Comparison of ENCODE assay signal across 8 cellular contexts in the genomic region with DNA sequence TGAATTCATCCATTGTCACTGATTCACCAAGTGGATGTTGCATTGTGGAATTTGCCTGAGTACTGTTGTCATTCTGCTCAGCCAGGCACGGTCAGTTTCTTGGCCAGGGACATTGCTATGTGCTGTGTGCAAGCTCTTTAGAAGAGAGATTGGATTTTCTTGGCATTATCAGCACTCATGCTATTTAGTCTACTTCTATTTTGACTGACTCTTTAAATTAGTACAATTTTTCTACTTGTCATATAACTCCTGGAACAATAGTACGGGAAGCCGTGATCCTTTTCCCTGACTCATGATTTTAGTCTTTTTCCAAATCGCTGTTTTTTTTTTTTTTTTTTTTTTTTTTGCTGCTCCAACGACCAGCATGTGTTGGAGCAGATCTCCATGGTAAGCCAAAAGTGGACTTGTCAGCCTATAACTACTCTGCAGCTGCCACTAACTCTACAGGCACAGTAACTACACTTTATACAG.
DNase-seq lines count a peak whose midpoint lies in the region; ATAC-seq and TF ChIP-seq lines count a peak whose summit lies in the region.

No MANE protein-coding gene starts in this region.

- H3K18ac ChIP-seq in neuronal stem cell (ENCODE audit: low read length): no peak overlapping the region

- WGBS in liver: 45% methylated on average over 5 of the region's 5 CpGs
- WGBS in sigmoid colon, 2 donors: 71 to 77% methylated on average over 5 of the region's 5 CpGs
- no CpG with 5 or more reads among the region's 5 CpGs for WGBS in neuronal stem cell (ENCODE audit: extremely low coverage in 2 of 2, insufficient read length in 2 of 2, insufficient replicate concordance in 1 of 2), 2 donors

- H3K14ac ChIP-seq in neuronal stem cell (ENCODE audit: low read length): no peak overlapping the region

- peak overlapping the region; percentile 30 for H3K4me3 ChIP-seq in coronary artery
- H3K4me3 ChIP-seq in liver (ENCODE audit: low read depth in 1 of 3, low read length in 3 of 3): no peak overlapping the region
- H3K4me3 ChIP-seq in sigmoid colon: no peak overlapping the region
- no peak overlapping the region for H3K4me3 ChIP-seq in neuronal stem cell (ENCODE audit: low read length in 2 of 2)

- no peaks in the 10 kb centered on the region for H3K27me3 Mint-ChIP-seq in activated CD8-positive, alpha-beta memory T cell treated with anti-CD3 and anti-CD28 coated beads, Interleukin-2, amount 10 ng/mL, durations not matched to agents 7 days and 5 days

- TF ChIP-seq EP300 in sigmoid colon (IDR thresholded peaks at IDR 0.05): no peak

- no peak for TF ChIP-seq CTCF in coronary artery (IDR thresholded peaks at IDR 0.05)
- no peak for TF ChIP-seq CTCF in liver (IDR thresholded peaks at IDR 0.05; ENCODE audit: low read depth, low read length, missing input control)
- no peak for TF ChIP-seq CTCF in sigmoid colon (IDR thresholded peaks at IDR 0.05)

- no peaks in the 10 kb centered on the region for H3K9me3 Mint-ChIP-seq in activated CD8-positive, alpha-beta memory T cell treated with anti-CD3 and anti-CD28 coated beads, Interleukin-2, amount 10 ng/mL, durations not matched to agents 7 days and 5 days (ENCODE audit: low read depth)

- ATAC-seq in activated CD8-positive, alpha-beta memory T cell treated with anti-CD3 and anti-CD28 coated beads, Interleukin-2, amount 10 ng/mL, durations not matched to agents 7 days and 5 days: no peak

- intact Hi-C loops in sigmoid colon (cut with DNase I): no loop called here

- H2BK120ac ChIP-seq in neuronal stem cell (ENCODE audit: low read depth, low read length): no peak overlapping the region

- H3K4me1 ChIP-seq in liver (ENCODE audit: control insufficient read depth in 4 of 4, insufficient read depth in 4 of 4, low read length in 3 of 4) (peaks cover 4 to 31% (median 19%) of the 10 kb centered on the region in 4 donors), sigmoid colon (peaks cover 0 to 27% (median 8%) of the 10 kb centered on the region in 4 donors), neuronal stem cell (ENCODE audit: control insufficient read depth in 2 of 2, insufficient read depth in 1 of 2, low read depth in 1 of 2, low read length in 2 of 2) (no peaks in the 10 kb centered on the region)

- H3K9me3 ChIP-seq in liver (ENCODE audit: control insufficient read depth in 4 of 4, low read length in 3 of 4) (no peaks in the 10 kb centered on the region), sigmoid colon (no peaks in the 10 kb centered on the region), neuronal stem cell (replicated peaks in 1 of 2; ENCODE audit: control insufficient read depth in 2 of 2, insufficient read depth in 1 of 2, low read depth in 1 of 2, low read length in 2 of 2) (no peaks in the 10 kb centered on the region)

- CTCF ChIA-PET in activated CD8-positive, alpha-beta memory T cell treated with anti-CD3 and anti-CD28 coated beads, Interleukin-2, amount 10 ng/mL, durations not matched to agents 7 days and 5 days (lab: Charles Lee): interaction anchor here (0.7 to 2.3 kb wide), 3 partner anchors 9 to 22 kb away, joined by 3 to 9 read pairs (median 4); no protein-coding TSS in a partner anchor

- H3K27ac Mint-ChIP-seq in activated CD8-positive, alpha-beta memory T cell treated with anti-CD3 and anti-CD28 coated beads, Interleukin-2, amount 10 ng/mL, durations not matched to agents 7 days and 5 days: peak overlapping the region; percentile 88

- H2BK15ac ChIP-seq in neuronal stem cell (ENCODE audit: low read length): no peak overlapping the region

- no peak overlapping the region for H2AFZ ChIP-seq in neuronal stem cell (ENCODE audit: low read length)

- H3K27ac ChIP-seq in coronary artery (peak overlapping the region; percentile 15 to 45), liver (ENCODE audit: low read depth in 1 of 2, low read length in 2 of 2) (peak overlapping the region; percentile 87 to 91), sigmoid colon (peak overlapping the region in 1 of 4 donors; percentile 22), neuronal stem cell (replicated peaks; ENCODE audit: low read length) (no peak overlapping the region)

- no peak overlapping the region for H3K4me2 ChIP-seq in neuronal stem cell (ENCODE audit: insufficient read depth, low read length, poor library complexity, severe bottlenecking)

- peak overlapping the region in 1 of 2 donors; percentile 50 for H3K9ac ChIP-seq in liver (ENCODE audit: low read depth in 1 of 2, low read length in 2 of 2)
- no peak overlapping the region for H3K9ac ChIP-seq in neuronal stem cell (ENCODE audit: low read depth, low read length, poor library complexity)

- H3K23ac ChIP-seq in neuronal stem cell (ENCODE audit: low read depth, low read length, poor library complexity): no peak overlapping the region

- no peak for DNase-seq in activated CD8-positive, alpha-beta memory T cell treated with anti-CD3 and anti-CD28 coated beads, Interleukin-2, amount 10 ng/mL, durations not matched to agents 7 days and 5 days
- no peak for DNase-seq in activated CD8-positive, alpha-beta memory T cell treated with anti-CD3 and anti-CD28 coated beads for 24 hours
- no peak for DNase-seq in coronary artery (ENCODE audit: low spot score)
- peak; percentile 83 for DNase-seq in superior temporal gyrus (ENCODE audit: extremely low spot score)
- DNase-seq in sigmoid colon: no peak
- no peak for DNase-seq in neuronal stem cell (ENCODE audit: low spot score)
- no peak for DNase-seq in NCI-H1930 (lab: John Stamatoyannopoulos, UW)

- peaks cover 84% of the 10 kb centered on the region for H3K4me1 Mint-ChIP-seq in activated CD8-positive, alpha-beta memory T cell treated with anti-CD3 and anti-CD28 coated beads, Interleukin-2, amount 10 ng/mL, durations not matched to agents 7 days and 5 days

- H3K79me1 ChIP-seq in neuronal stem cell (ENCODE audit: low read depth, low read length): no peaks in the 10 kb centered on the region

- no peaks in the 10 kb centered on the region for H3K27me3 ChIP-seq in liver (ENCODE audit: control insufficient read depth in 4 of 4, insufficient read depth in 4 of 4, low read length in 3 of 4)
- H3K27me3 ChIP-seq in sigmoid colon: no peaks in the 10 kb centered on the region
- no peaks in the 10 kb centered on the region for H3K27me3 ChIP-seq in neuronal stem cell (ENCODE audit: control insufficient read depth in 3 of 3, insufficient read depth in 3 of 3, low read depth in 1 of 3, low read length in 3 of 3)

- H2AK5ac ChIP-seq in neuronal stem cell (ENCODE audit: low read depth, low read length): no peak overlapping the region

- peak in 1 of 2 donors; percentile 26 for TF ChIP-seq RAD21 in liver (IDR thresholded peaks at IDR 0.05)

- no peak overlapping the region for H4K91ac ChIP-seq in neuronal stem cell (ENCODE audit: low read depth, low read length, poor library complexity)

- no peak overlapping the region for H4K8ac ChIP-seq in neuronal stem cell (ENCODE audit: low read depth, low read length)

- TF ChIP-seq POLR2A in sigmoid colon (IDR thresholded peaks at IDR 0.05): no peak

- H2BK5ac ChIP-seq in neuronal stem cell (ENCODE audit: low read length): no peak overlapping the region

- H2BK12ac ChIP-seq in neuronal stem cell (ENCODE audit: low read length): no peak overlapping the region

- peak overlapping the region; percentile 57 for H3K4me3 Mint-ChIP-seq in activated CD8-positive, alpha-beta memory T cell treated with anti-CD3 and anti-CD28 coated beads, Interleukin-2, amount 10 ng/mL, durations not matched to agents 7 days and 5 days

- H3K36me3 ChIP-seq in liver (ENCODE audit: control insufficient read depth in 4 of 4, insufficient read depth in 3 of 4, low read depth in 1 of 4, low read length in 3 of 4) (peaks cover 0 to 12% (median 2%) of the 10 kb centered on the region in 4 donors), sigmoid colon (peaks cover 0 to 25% (median 0%) of the 10 kb centered on the region in 4 donors), neuronal stem cell (replicated peaks in 1 of 2; ENCODE audit: control insufficient read depth in 2 of 2, insufficient read depth in 2 of 2, low read length in 2 of 2) (peaks cover 8 to 87% of the 10 kb centered on the region in 2 donors)

- H3K4ac ChIP-seq in neuronal stem cell (ENCODE audit: low read length): no peak overlapping the region

- peaks cover 76% of the 10 kb centered on the region for H3K36me3 Mint-ChIP-seq in activated CD8-positive, alpha-beta memory T cell treated with anti-CD3 and anti-CD28 coated beads, Interleukin-2, amount 10 ng/mL, durations not matched to agents 7 days and 5 days

TF ChIP-seq in liver, 16 proteins besides CTCF, POLR2A, EP300 and RAD21:
- TF ChIP-seq HNF4A (conservative IDR thresholded peaks at IDR 0.05) (no peak), MAX (IDR thresholded peaks at IDR 0.05) (peak; percentile 21)
